17 cellular contexts compared by ENCODE assay signal in the genomic region with DNA sequence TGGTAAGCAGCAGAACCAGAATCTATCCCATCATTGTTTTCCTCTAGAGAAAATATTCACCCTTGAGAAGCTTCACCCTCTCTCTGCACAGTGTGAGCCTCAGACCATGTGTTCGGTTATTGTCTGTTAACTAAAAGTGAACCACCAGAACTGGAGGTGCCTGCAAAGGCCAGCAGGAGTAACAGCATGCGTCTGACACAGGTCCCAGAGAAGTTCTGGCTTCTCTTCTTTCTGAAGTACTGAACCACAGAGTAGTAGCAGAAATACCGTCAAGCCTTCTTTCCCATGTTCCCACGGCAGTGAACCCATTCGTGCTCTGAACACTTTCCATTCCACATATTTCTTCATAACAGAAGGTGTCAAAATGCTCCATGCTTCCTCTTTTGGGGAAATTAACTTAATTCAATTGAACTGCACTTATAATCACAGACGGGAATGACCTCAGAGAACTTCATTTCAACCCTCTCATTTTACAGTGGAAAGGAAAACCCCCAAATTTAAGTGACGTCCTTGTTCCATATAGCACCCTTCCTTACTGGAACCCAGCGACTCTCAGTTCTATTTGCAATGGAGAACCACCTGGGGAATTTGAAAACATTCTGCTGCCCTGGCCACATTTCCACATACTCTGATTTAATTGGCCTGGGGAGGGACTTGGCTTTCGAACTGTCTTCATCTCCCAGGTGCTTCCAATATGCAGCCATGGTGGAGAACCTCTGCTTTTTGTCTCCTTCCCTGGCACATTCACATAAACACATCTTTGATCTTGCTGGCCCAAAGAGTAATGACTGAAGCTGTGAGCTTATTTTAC.
DNase-seq lines count a peak whose midpoint lies in the region; ATAC-seq lines count a peak whose summit lies in the region.
"Had no signal": no experiment of that assay in that cellular context is flagged by ENCODE, and none has a peak within 500 bp of the region (broad histone marks: within the 10 kb centered on the region; RNA-seq: fewer than 3 reads in every experiment).

No MANE protein-coding gene starts in this region.

- H3K9me3 Mint-ChIP-seq in activated CD8-positive, alpha-beta memory T cell treated with anti-CD3 and anti-CD28 coated beads, Interleukin-2, amount 10 ng/mL, durations not matched to agents 7 days and 5 days (ENCODE audit: low read depth): peaks cover 16% of the 10 kb centered on the region
- peaks cover 42% of the 10 kb centered on the region for H3K9me3 Mint-ChIP-seq in T-helper 1 cell treated with Interleukin-12 subunit alpha and Interleukin-12 subunit beta and Interleukin-4 antibody, amounts not matched to agents 30 μg/mL and 1 μg/mL, for 36 hours
- H3K9me3 Mint-ChIP-seq in stimulated activated effector memory CD8-positive, alpha-beta T cell treated with anti-CD3 and anti-CD28 coated beads, Interleukin-12 subunit alpha, Interleukin-12 subunit beta, amount 100 ng/mL, for 72 hours: peaks cover 12% of the 10 kb centered on the region

- CTCF ChIA-PET in activated CD8-positive, alpha-beta memory T cell treated with anti-CD3 and anti-CD28 coated beads, Interleukin-2, amount 10 ng/mL, durations not matched to agents 7 days and 5 days (lab: Charles Lee): interaction anchor here (0.6 to 2.6 kb wide), 4 partner anchors 8 to 257 kb away, joined by 3 to 10 read pairs (median 4); no protein-coding TSS in a partner anchor

- H3K36me3 Mint-ChIP-seq in activated CD8-positive, alpha-beta memory T cell treated with anti-CD3 and anti-CD28 coated beads, Interleukin-2, amount 10 ng/mL, durations not matched to agents 7 days and 5 days: peaks cover 49% of the 10 kb centered on the region
- H3K36me3 Mint-ChIP-seq in T-helper 1 cell treated with Interleukin-12 subunit alpha and Interleukin-12 subunit beta and Interleukin-4 antibody, amounts not matched to agents 30 μg/mL and 1 μg/mL, for 36 hours (ENCODE audit: low read depth): peaks cover 41% of the 10 kb centered on the region
- peaks cover 38% of the 10 kb centered on the region for H3K36me3 Mint-ChIP-seq in stimulated activated effector memory CD8-positive, alpha-beta T cell treated with anti-CD3 and anti-CD28 coated beads, Interleukin-12 subunit alpha, Interleukin-12 subunit beta, amount 100 ng/mL, for 72 hours

- peak overlapping the region; percentile 97 for H3K27ac Mint-ChIP-seq in activated CD8-positive, alpha-beta memory T cell treated with anti-CD3 and anti-CD28 coated beads, Interleukin-2, amount 10 ng/mL, durations not matched to agents 7 days and 5 days
- peak overlapping the region; percentile 93 for H3K27ac Mint-ChIP-seq in T-helper 1 cell treated with Interleukin-12 subunit alpha and Interleukin-12 subunit beta and Interleukin-4 antibody, amounts not matched to agents 30 μg/mL and 1 μg/mL, for 36 hours
- H3K27ac Mint-ChIP-seq in stimulated activated effector memory CD8-positive, alpha-beta T cell treated with anti-CD3 and anti-CD28 coated beads, Interleukin-12 subunit alpha, Interleukin-12 subunit beta, amount 100 ng/mL, for 72 hours: peak overlapping the region; percentile 89

- no peak overlapping the region for H3K4me3 Mint-ChIP-seq in activated CD8-positive, alpha-beta memory T cell treated with anti-CD3 and anti-CD28 coated beads, Interleukin-2, amount 10 ng/mL, durations not matched to agents 7 days and 5 days
- peak overlapping the region; percentile 21 for H3K4me3 Mint-ChIP-seq in T-helper 1 cell treated with Interleukin-12 subunit alpha and Interleukin-12 subunit beta and Interleukin-4 antibody, amounts not matched to agents 30 μg/mL and 1 μg/mL, for 36 hours
- peak overlapping the region; percentile 46 for H3K4me3 Mint-ChIP-seq in stimulated activated effector memory CD8-positive, alpha-beta T cell treated with anti-CD3 and anti-CD28 coated beads, Interleukin-12 subunit alpha, Interleukin-12 subunit beta, amount 100 ng/mL, for 72 hours

- no peaks in the 10 kb centered on the region for H3K27me3 Mint-ChIP-seq in activated CD8-positive, alpha-beta memory T cell treated with anti-CD3 and anti-CD28 coated beads, Interleukin-2, amount 10 ng/mL, durations not matched to agents 7 days and 5 days
- H3K27me3 Mint-ChIP-seq in T-helper 1 cell treated with Interleukin-12 subunit alpha and Interleukin-12 subunit beta and Interleukin-4 antibody, amounts not matched to agents 30 μg/mL and 1 μg/mL, for 36 hours (ENCODE audit: low read depth): no peaks in the 10 kb centered on the region

- no peak for DNase-seq in activated CD8-positive, alpha-beta memory T cell treated with anti-CD3 and anti-CD28 coated beads, Interleukin-2, amount 10 ng/mL, durations not matched to agents 7 days and 5 days
- DNase-seq in activated CD8-positive, alpha-beta memory T cell treated with anti-CD3 and anti-CD28 coated beads for 24 hours: no peak
- DNase-seq in cerebellar cortex (ENCODE audit: low spot score): peak; percentile 38
- DNase-seq in stimulated activated effector memory CD8-positive, alpha-beta T cell treated with anti-CD3 and anti-CD28 coated beads, Interleukin-12 subunit alpha, Interleukin-12 subunit beta, amount 100 ng/mL, for 72 hours (ENCODE audit: low spot score in 2 of 2): peak in 1 of 2 donors; percentile 72
- DNase-seq: amniotic stem cell; dermis blood vessel endothelial cell; left ventricle myocardium superior; NCI-H1417 treated with DMSO at 0.1 percent for 48 hours; NCI-H774; stimulated activated CD4-positive, alpha-beta T cell treated with anti-CD3 and anti-CD28 coated beads, Interleukin-4, amount 100 ng/mL, for 4 hours; substantia nigra; uterus had no signal

- ATAC-seq in activated CD8-positive, alpha-beta memory T cell treated with anti-CD3 and anti-CD28 coated beads, Interleukin-2, amount 10 ng/mL, durations not matched to agents 7 days and 5 days: peak; percentile 10
- peak; percentile 33 for ATAC-seq in stimulated activated effector memory CD8-positive, alpha-beta T cell treated with anti-CD3 and anti-CD28 coated beads, Interleukin-12 subunit alpha, Interleukin-12 subunit beta, amount 100 ng/mL, for 72 hours
- ATAC-seq in HG02678 (IDR thresholded peaks at IDR 0.05; ENCODE audit: unreplicated experiment): no peak
- ATAC-seq in HG03460 (IDR thresholded peaks at IDR 0.05; ENCODE audit: unreplicated experiment): no peak
- no peak for ATAC-seq in GM19023 (IDR thresholded peaks at IDR 0.05; ENCODE audit: unreplicated experiment)
- ATAC-seq: left ventricle myocardium superior, Right ventricle myocardium inferior had no signal

- H3K4me1 Mint-ChIP-seq in activated CD8-positive, alpha-beta memory T cell treated with anti-CD3 and anti-CD28 coated beads, Interleukin-2, amount 10 ng/mL, durations not matched to agents 7 days and 5 days: peaks cover 75% of the 10 kb centered on the region
- H3K4me1 Mint-ChIP-seq in T-helper 1 cell treated with Interleukin-12 subunit alpha and Interleukin-12 subunit beta and Interleukin-4 antibody, amounts not matched to agents 30 μg/mL and 1 μg/mL, for 36 hours (ENCODE audit: low read depth): peaks cover 61% of the 10 kb centered on the region
- H3K4me1 Mint-ChIP-seq in stimulated activated effector memory CD8-positive, alpha-beta T cell treated with anti-CD3 and anti-CD28 coated beads, Interleukin-12 subunit alpha, Interleukin-12 subunit beta, amount 100 ng/mL, for 72 hours: peaks cover 84% of the 10 kb centered on the region

Comparison
In these comparisons a context has a peak if more than half of its experiments do, and no peak if none do; other contexts are left out.
1. ATAC-seq: peak in activated CD8-positive, alpha-beta memory T cell treated with anti-CD3 and anti-CD28 coated beads, Interleukin-2, amount 10 ng/mL, durations not matched to agents 7 days and 5 days (single experiment) and stimulated activated effector memory CD8-positive, alpha-beta T cell treated with anti-CD3 and anti-CD28 coated beads, Interleukin-12 subunit alpha, Interleukin-12 subunit beta, amount 100 ng/mL, for 72 hours (single experiment); none in HG02678 (single experiment), HG03460 (single experiment) and GM19023 (single experiment).
2. Peak in every context shown above with its lines, with median percentiles within 50 percentile points of each other: H3K27ac Mint-ChIP-seq.